ENCODE assay signal across 8 cellular contexts in genomic region chr14:53783256-53783655, GRCh38.
"Had no signal": no experiment of that assay in that cellular context is flagged by ENCODE, and none has a peak within 500 bp of the region (broad histone marks: within the 10 kb centered on the region; RNA-seq: fewer than 3 reads in every experiment).

No MANE protein-coding gene starts in this region.

- FAIRE-seq: H1, H54, K562 had no signal

- H3K4me3 Mint-ChIP-seq: GM23338, H9 had no signal

- DNase-seq: H9, HCEC 1CT, IMR-90, KG1 had no signal

- ATAC-seq: GM23338, K562 had no signal

- H3K4me1 Mint-ChIP-seq: GM23338, H9 had no signal

- H3K27ac Mint-ChIP-seq: GM23338, H9 had no signal
